ENCODE assay signal across 29 cellular contexts in the genomic region with DNA sequence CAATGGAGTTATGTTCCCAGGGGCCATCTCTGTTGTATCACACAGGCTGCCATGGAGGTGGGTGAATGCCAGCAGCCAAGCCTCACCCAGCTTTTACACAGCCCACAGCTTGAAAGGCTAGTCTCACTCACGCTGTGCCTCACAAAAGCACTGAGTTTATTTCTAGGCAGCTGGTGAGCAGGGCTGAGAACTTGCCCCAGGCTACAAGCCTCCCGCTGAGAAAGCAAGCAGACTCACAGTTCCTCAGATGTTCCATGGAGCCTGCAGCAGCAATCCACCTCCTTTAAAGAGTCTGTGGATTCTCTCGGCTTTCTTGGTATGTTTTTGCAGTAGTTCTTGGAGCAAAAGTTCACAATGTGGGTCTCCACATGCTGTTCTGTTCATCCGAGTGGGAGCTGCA. TPM values are rescaled to one million over a fixed set of nuclear protein-coding genes. Genes with fewer than 3 reads are reported as not detected.
DNase-seq lines count a peak whose midpoint lies in the region; ATAC-seq and TF ChIP-seq lines count a peak whose summit lies in the region.
"Had no signal": no experiment of that assay in that cellular context is flagged by ENCODE, and none has a peak within 500 bp of the region (broad histone marks: within the 10 kb centered on the region; RNA-seq: fewer than 3 reads in every experiment).

No MANE protein-coding gene starts in this region.

- H3K4me1 ChIP-seq in endodermal cell (ENCODE audit: control insufficient read depth, insufficient read depth, low read length) (no peaks in the 10 kb centered on the region), tibial artery (peaks cover 0 to 5% (median 0%) of the 10 kb centered on the region in 4 donors)
- H3K4me1 ChIP-seq: BE2C, body of pancreas, esophagus muscularis mucosa, neural progenitor cell, right atrium auricular region, spleen had no signal

- H3K36me3 Mint-ChIP-seq in endodermal cell (ENCODE audit: low read depth) = no peaks in the 10 kb centered on the region
- H3K36me3 Mint-ChIP-seq: type B pancreatic cell had no signal

- DNase-seq in COLO668 (lab: John Stamatoyannopoulos, UW; ENCODE audit: unreplicated experiment) = peak; percentile 44
- peak; percentile 58 for DNase-seq in HT1080 (ENCODE audit: low read depth)
- DNase-seq in RPMI7951 (ENCODE audit: low read depth) = peak; percentile 97
- no peak for DNase-seq in endodermal cell
- DNase-seq in tibial artery = no peak
- no peak for DNase-seq in activated CD8-positive, alpha-beta memory T cell treated with anti-CD3 and anti-CD28 coated beads, Interleukin-2, amount 50 U/mL, for 4 hours
- no peak for DNase-seq in NCI-H526 treated with DMSO at 0.1 percent for 48 hours (lab: John Stamatoyannopoulos, UW)
- DNase-seq: ACHN; activated CD4-positive, alpha-beta T cell treated with anti-CD3 and anti-CD28 coated beads for 4 hours; activated gamma-delta T cell treated with Interleukin-2 at 50 U/mL for 16 hours; activated naive CD8-positive, alpha-beta T cell treated with anti-CD3 and anti-CD28 coated beads, Interleukin-2, amount 50 U/mL, for 24 hours; activated T-cell treated with anti-CD3 and anti-CD28 coated beads, Interleukin-2, amount 50 U/mL, for 4 hours; BE2C; body of pancreas; DMS79; effector CD4-positive, alpha-beta T cell; foreskin melanocyte; KG1; NCI-H1694 treated with DMSO at 0.1 percent for 48 hours; NCI-H526; spleen had no signal

- TF ChIP-seq CTCF in endodermal cell (conservative IDR thresholded peaks at IDR 0.05) = no peak
- no peak for TF ChIP-seq CTCF in tibial artery (IDR thresholded peaks at IDR 0.05)

- 85 to 96% methylated on average over 4 of the region's 4 CpGs for WGBS in endodermal cell (ENCODE audit: insufficient coverage in 1 of 2, insufficient read length in 1 of 2), 2 experiments

- peaks cover 39% of the 10 kb centered on the region for H3K9me3 ChIP-seq in endodermal cell (ENCODE audit: control insufficient read depth, low read length)
- H3K9me3 ChIP-seq in tibial artery = no peaks in the 10 kb centered on the region
- H3K9me3 ChIP-seq: BE2C, body of pancreas had no signal

- no peaks in the 10 kb centered on the region for H3K27me3 Mint-ChIP-seq in endodermal cell (ENCODE audit: insufficient read depth)

- H3K4me1 Mint-ChIP-seq in endodermal cell = no peaks in the 10 kb centered on the region
- H3K4me1 Mint-ChIP-seq: activated naive CD8-positive, alpha-beta T cell treated with anti-CD3 and anti-CD28 coated beads, Interleukin-2, amount 50 U/mL, for 24 hours; neural progenitor cell had no signal

- intact Hi-C loops in tibial artery (cut with DNase I; ENCODE audit: low total_unique reads) = no loop called here

- no peak for ATAC-seq in HG02852 (IDR thresholded peaks at IDR 0.05; ENCODE audit: unreplicated experiment)
- ATAC-seq: activated naive CD8-positive, alpha-beta T cell treated with anti-CD3 and anti-CD28 coated beads, Interleukin-2, amount 50 U/mL, for 24 hours; activated T-cell treated with anti-CD3 and anti-CD28 coated beads, Interleukin-2, amount 50 U/mL, for 4 hours; body of pancreas; GM12878 had no signal

- peaks cover 32% of the 10 kb centered on the region for H3K9me3 Mint-ChIP-seq in endodermal cell

- no peak overlapping the region for H3K4me3 Mint-ChIP-seq in endodermal cell
- H3K4me3 Mint-ChIP-seq: activated naive CD8-positive, alpha-beta T cell treated with anti-CD3 and anti-CD28 coated beads, Interleukin-2, amount 50 U/mL, for 24 hours; activated T-cell treated with anti-CD3 and anti-CD28 coated beads, Interleukin-2, amount 50 U/mL, for 4 hours; memory B cell; neural progenitor cell; type B pancreatic cell had no signal

- H3K9ac ChIP-seq in endodermal cell (ENCODE audit: extremely low read depth, low read length, poor library complexity, severe bottlenecking) = no peak overlapping the region
- H3K9ac ChIP-seq: neural progenitor cell had no signal

- H3K27ac ChIP-seq in endodermal cell (ENCODE audit: low read depth, low read length) (no peak overlapping the region), tibial artery (no peak overlapping the region)
- H3K27ac ChIP-seq: body of pancreas, esophagus muscularis mucosa, hepatocyte, neural progenitor cell, right atrium auricular region, spleen had no signal

- H3K27me3 ChIP-seq in endodermal cell (ENCODE audit: control insufficient read depth, insufficient read depth, low read length, poor library complexity, severe bottlenecking) (no peaks in the 10 kb centered on the region), tibial artery (no peaks in the 10 kb centered on the region)
- H3K27me3 ChIP-seq: BE2C, body of pancreas, hepatocyte, neural progenitor cell, right atrium auricular region had no signal

- H3K27ac Mint-ChIP-seq in endodermal cell = no peak overlapping the region
- H3K27ac Mint-ChIP-seq: activated naive CD8-positive, alpha-beta T cell treated with anti-CD3 and anti-CD28 coated beads, Interleukin-2, amount 50 U/mL, for 24 hours; memory B cell; neural progenitor cell; type B pancreatic cell had no signal

- H3K4me3 ChIP-seq in endodermal cell (ENCODE audit: low read length) (peak overlapping the region; percentile 40), tibial artery (no peak overlapping the region)
- H3K4me3 ChIP-seq: body of pancreas, esophagus muscularis mucosa, GM12878, hepatocyte, neural progenitor cell, right atrium auricular region, spleen had no signal

- H3K36me3 ChIP-seq in endodermal cell (ENCODE audit: control insufficient read depth, insufficient read depth, low read length) = no peaks in the 10 kb centered on the region
- H3K36me3 ChIP-seq in tibial artery = no peaks in the 10 kb centered on the region
- H3K36me3 ChIP-seq: BE2C, esophagus muscularis mucosa, neural progenitor cell, right atrium auricular region, spleen had no signal

RNA-seq across cellular contexts. Expression of a gene that starts 40.9 kb away (rescaled TPM):
- total RNA-seq in HT1080 (2014; rRNA removed; shearing (Covaris generic)) = not detected in 2 replicates
- not detected in 2 replicates for polyA plus RNA-seq in HT1080 (2015; cell fraction: cytosol; rRNA removed)
- not detected in 2 replicates for polyA plus RNA-seq in HT1080 (2015; cell fraction: nucleus; rRNA removed)
- total RNA-seq in RPMI7951 (2014; rRNA removed; shearing (Covaris generic)) = not detected in 2 replicates
- total RNA-seq in endodermal cell = under 1 TPM; 0.44 to 0.53 TPM
- polyA plus RNA-seq in endodermal cell (2013, experiment 1 of 2) = 4.5 TPM
- 5.1 TPM for polyA plus RNA-seq in endodermal cell (2013, experiment 2 of 2)
- total RNA-seq: activated T-cell treated with anti-CD3 and anti-CD28 coated beads, Interleukin-2, amount 50 U/mL, for 4 hours; GM12878 had no signal

Comparison
In these comparisons a context has a peak if more than half of its experiments do, and no peak if none do; other contexts are left out.
1. DNase-seq: peak in COLO668 (single experiment), HT1080 (single experiment) and RPMI7951 (single experiment); none in endodermal cell (single experiment), tibial artery (0 of 2), activated CD8-positive, alpha-beta memory T cell treated with anti-CD3 and anti-CD28 coated beads, Interleukin-2, amount 50 U/mL, for 4 hours (single experiment) and NCI-H526 treated with DMSO at 0.1 percent for 48 hours (single experiment).